1 cellular context compared by ENCODE assay signal in genomic region chr4:113547487-113548042, GRCh38.
TF ChIP-seq lines count a peak whose summit lies in the region.

No MANE protein-coding gene starts in this region.

TF ChIP-seq in GM12878, 131 proteins besides CTCF, POLR2A, EP300 and RAD21 (continued from another document and continues in another):
- TF ChIP-seq ZBTB40 (IDR thresholded peaks at IDR 0.05; ENCODE audit: borderline replicate concordance) (peak; percentile 98), CEBPB (IDR thresholded peaks at IDR 0.05; ENCODE audit: borderline replicate concordance in 1 of 2, low read depth in 2 of 2, low read length in 2 of 2) (0 out of 4 replicates have a peak, but pooled peaks of 1 of the 2 experiments have one; percentile 40), NR2C1 (IDR thresholded peaks at IDR 0.05) (no peak), SIX5 (IDR thresholded peaks at IDR 0.05; ENCODE audit: low read depth, low read length, severe bottlenecking) (no peak), ZNF622 (IDR thresholded peaks at IDR 0.05) (no peak), IRF4 (IDR thresholded peaks at IDR 0.05; ENCODE audit: low read depth, low read length) (peak; percentile 98), NR2C2 (IDR thresholded peaks at IDR 0.05; ENCODE audit: borderline replicate concordance, control insufficient read depth, insufficient read length, low read depth) (no peak), ZBED1 (IDR thresholded peaks at IDR 0.05; ENCODE audit: borderline replicate concordance) (peak; percentile 89; the same call in 1 of the 2 replicates), MXI1 (IDR thresholded peaks at IDR 0.05; ENCODE audit: low read depth, low read length) (no peak), SPI1 (IDR thresholded peaks at IDR 0.05; ENCODE audit: borderline replicate concordance, insufficient read depth, low read depth, low read length) (0 out of 2 replicates have a peak, but pooled peaks have one; percentile 6), CBX3 (IDR thresholded peaks at IDR 0.05; ENCODE audit: borderline replicate concordance, low read depth) (no peak), DPF2 (IDR thresholded peaks at IDR 0.05) (peak; percentile 98), HSF1 (IDR thresholded peaks at IDR 0.05; ENCODE audit: low read depth, low read length) (peak; percentile 67; the same call in 1 of the 2 replicates), JUND (IDR thresholded peaks at IDR 0.05; ENCODE audit: low read depth, low read length) (peak; percentile 88; the same call in 1 of the 2 replicates), TCF7 (IDR thresholded peaks at IDR 0.05; ENCODE audit: borderline replicate concordance) (peak; percentile 82), ASH2L (IDR thresholded peaks at IDR 0.05; ENCODE audit: borderline replicate concordance, low read depth) (no peak), ZNF687 (IDR thresholded peaks at IDR 0.05) (peak; percentile 65; the same call in 1 of the 2 replicates), MTA2 (IDR thresholded peaks at IDR 0.05; ENCODE audit: low read depth) (peak; percentile 99), TCF12 (IDR thresholded peaks at IDR 0.05; ENCODE audit: low read depth, low read length) (peak; percentile 82; the same call in 1 of the 2 replicates), TAF1 (IDR thresholded peaks at IDR 0.05; ENCODE audit: borderline replicate concordance, low read depth, low read length) (no peak), SRF (IDR thresholded peaks at IDR 0.05; ENCODE audit: low read depth in 2 of 2, low read length in 2 of 2) (peak in 1 of 2 experiments; percentile 76; a peak in 2 of 4 replicates), NFYA (IDR thresholded peaks at IDR 0.05; ENCODE audit: borderline replicate concordance, low read depth, low read length) (no peak), BMI1 (IDR thresholded peaks at IDR 0.05; ENCODE audit: borderline replicate concordance) (peak; percentile 28; the same call in 1 of the 2 replicates), RAD51 (IDR thresholded peaks at IDR 0.05) (peak; percentile 15; the same call in 1 of the 2 replicates), GABPA (IDR thresholded peaks at IDR 0.05; ENCODE audit: low read depth) (peak; percentile 55; the same call in 1 of the 2 replicates), RB1 (IDR thresholded peaks at IDR 0.05; ENCODE audit: borderline replicate concordance) (peak; percentile 68; the same call in 1 of the 2 replicates), NR2F1 (conservative IDR thresholded peaks at IDR 0.05) (peak; percentile 70), FOXM1 (IDR thresholded peaks at IDR 0.05; ENCODE audit: low read depth, low read length) (peak; percentile 92), IKZF2 (IDR thresholded peaks at IDR 0.05) (peak; percentile 96 to 98), SMARCA5 (IDR thresholded peaks at IDR 0.05) (peak; percentile 85; the same call in 1 of the 2 replicates), BCL3 (IDR thresholded peaks at IDR 0.05; ENCODE audit: borderline replicate concordance, insufficient read depth, low read depth, low read length, poor library complexity, severe bottlenecking) (peak; percentile 91), PAX5 (IDR thresholded peaks at IDR 0.05; ENCODE audit: borderline replicate concordance, low read depth, low read length) (peak; percentile 84), NKRF (conservative IDR thresholded peaks at IDR 0.05) (peak; percentile 45; the same call in 1 of the 2 replicates), WRNIP1 (IDR thresholded peaks at IDR 0.05; ENCODE audit: borderline replicate concordance, low read depth, low read length) (no peak; the same call in 1 of the 2 replicates), YY1 (IDR thresholded peaks at IDR 0.05; ENCODE audit: low read depth, low read length) (peak; percentile 81), ESRRA (IDR thresholded peaks at IDR 0.05; ENCODE audit: low read length) (no peak), POU2F2 (IDR thresholded peaks at IDR 0.05; ENCODE audit: borderline replicate concordance, low read depth, low read length) (peak; percentile 85), ATF2 (IDR thresholded peaks at IDR 0.05; ENCODE audit: low read length) (peak; percentile 97), MYB (IDR thresholded peaks at IDR 0.05; ENCODE audit: borderline replicate concordance, low read depth, low read length) (0 out of 2 replicates have a peak, but pooled peaks have one; percentile 56), ZNF24 (IDR thresholded peaks at IDR 0.05) (peak; percentile 72), MEF2A (IDR thresholded peaks at IDR 0.05; ENCODE audit: insufficient read depth, low read depth, low read length) (peak; percentile 83), CEBPZ (IDR thresholded peaks at IDR 0.05; ENCODE audit: low read depth, low read length) (no peak), JUNB (IDR thresholded peaks at IDR 0.05) (peak; percentile 98), KDM1A (IDR thresholded peaks at IDR 0.05; ENCODE audit: borderline replicate concordance) (no peak), ETV6 (conservative IDR thresholded peaks at IDR 0.05 in 1 of 2, IDR thresholded peaks at IDR 0.05 in 1 of 2; ENCODE audit: borderline replicate concordance in 1 of 2, low read depth in 1 of 2) (peak in 1 of 2 experiments; percentile 74; a peak in 2 of 4 replicates), GATAD2B (conservative IDR thresholded peaks at IDR 0.05; ENCODE audit: low read depth) (peak; percentile 64), HCFC1 (IDR thresholded peaks at IDR 0.05; ENCODE audit: low read length) (peak; percentile 44; the same call in 1 of the 2 replicates)
